15 cellular contexts compared by ENCODE assay signal in the genomic region with DNA sequence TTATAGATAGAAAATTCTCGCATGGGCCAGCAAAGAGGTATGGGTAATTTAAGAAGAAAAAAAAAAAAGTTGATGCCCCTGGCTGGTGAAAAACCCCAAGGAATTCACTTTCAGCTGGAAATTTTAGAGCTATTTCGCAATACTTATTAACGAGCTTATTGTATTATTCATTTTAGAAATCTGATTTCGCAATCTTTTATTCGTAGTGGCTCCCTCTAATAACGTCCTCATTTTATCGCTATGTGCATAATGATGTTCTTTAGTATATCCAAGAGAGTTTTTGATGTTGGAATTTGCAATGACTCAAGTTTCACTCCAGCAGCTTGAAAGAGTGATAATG. TPM values are rescaled to one million over a fixed set of nuclear protein-coding genes. Genes with fewer than 3 reads are reported as not detected.
A peak's percentile ranks its signal among the peaks of the same experiment; 100 is the strongest.
DNase-seq lines count a peak whose midpoint lies in the region; ATAC-seq and TF ChIP-seq lines count a peak whose summit lies in the region.
"Had no signal": no experiment of that assay in that cellular context is flagged by ENCODE, and none has a peak within 500 bp of the region (broad histone marks: within the 10 kb centered on the region; RNA-seq: fewer than 3 reads in every experiment).

No MANE protein-coding gene starts in this region.

- no peaks in the 10 kb centered on the region for H3K79me2 ChIP-seq in osteoblast (ENCODE audit: insufficient read depth, low read length)

- DNase-seq in CD4-positive, alpha-beta T cell: no peak
- no peak for DNase-seq in NB4 (ENCODE audit: low read depth)
- DNase-seq in osteoblast (ENCODE audit: insufficient read length, low spot score, missing footprints): no peak
- no peak for DNase-seq in NCI-H1105 (lab: John Stamatoyannopoulos, UW)
- DNase-seq: activated CD4-positive, alpha-beta T cell treated with anti-CD3 and anti-CD28 coated beads, Interleukin-2, amount 50 U/mL, for 1 hour; activated effector memory CD4-positive, alpha-beta T cell treated with anti-CD3 and anti-CD28 coated beads, Interleukin-2, amount 50 U/mL, for 16 hours; CD4-positive, CD25-positive, alpha-beta regulatory T cell; NCI-H1694 treated with DMSO at 0.1 percent for 48 hours; NK-92 treated with Interleukin-12 subunit alpha and Interleukin-12 subunit beta, amount 100 ng/mL, for 24 hours had no signal

- H3K9me3 ChIP-seq in CD4-positive, alpha-beta T cell (ENCODE audit: control insufficient read depth, low read length): no peaks in the 10 kb centered on the region
- no peaks in the 10 kb centered on the region for H3K9me3 ChIP-seq in osteoblast (ENCODE audit: low read depth, low read length)
- H3K9me3 ChIP-seq: neutrophil had no signal

- H3K27ac Mint-ChIP-seq in CD4-positive, alpha-beta T cell: no peak overlapping the region
- peak overlapping the region; percentile 99 for H3K27ac Mint-ChIP-seq in dendritic cell treated with granulocyte-macrophage colony-stimulating factor and Interleukin-4, amounts not matched to agents 40 ng/mL and 50 ng/mL, for 4 days

- POLR2A ChIA-PET in CD4-positive, alpha-beta T cell (lab: Charles Lee): interaction anchor here (1.0 to 2.3 kb wide), 4 partner anchors 15 to 681 kb away, joined by 3 to 10 read pairs (median 6); partner anchors contain the start of gene PJA2

- no peaks in the 10 kb centered on the region for H3K36me3 Mint-ChIP-seq in CD4-positive, alpha-beta T cell (ENCODE audit: low read depth)
- H3K36me3 Mint-ChIP-seq in dendritic cell treated with granulocyte-macrophage colony-stimulating factor and Interleukin-4, amounts not matched to agents 40 ng/mL and 50 ng/mL, for 4 days (ENCODE audit: low read depth): peaks cover 9% of the 10 kb centered on the region
- H3K36me3 Mint-ChIP-seq: CD4-positive, CD25-positive, alpha-beta regulatory T cell had no signal

- H3K27me3 ChIP-seq in CD4-positive, alpha-beta T cell (ENCODE audit: control insufficient read depth, insufficient read depth, low read length): peaks cover 22% of the 10 kb centered on the region
- no peaks in the 10 kb centered on the region for H3K27me3 ChIP-seq in osteoblast (ENCODE audit: insufficient read depth, low read length)
- H3K27me3 ChIP-seq: neutrophil had no signal

- intact Hi-C loops in CD4-positive, alpha-beta T cell (cut with DNase I, micrococcal nuclease): no loop called here
- intact Hi-C loops in dendritic cell treated with granulocyte-macrophage colony-stimulating factor and Interleukin-4, amounts not matched to agents 40 ng/mL and 50 ng/mL, for 4 days (cut with micrococcal nuclease): loop anchor here (5.0 to 10.0 kb wide), 2 partner anchors 47 to 344 kb away; partner anchors contain the start of gene FBXL17

- H3K36me3 ChIP-seq in osteoblast (ENCODE audit: insufficient read depth, low read length): no peaks in the 10 kb centered on the region
- H3K36me3 ChIP-seq: neutrophil had no signal

- H3K4me3 ChIP-seq in NB4 (ENCODE audit: low read depth, low read length): peak overlapping the region; percentile 74
- peak overlapping the region; percentile 87 for H3K4me3 ChIP-seq in osteoblast (ENCODE audit: insufficient read depth, low read length)

- H2AFZ ChIP-seq in osteoblast (ENCODE audit: low read length): peak overlapping the region; percentile 99

- peaks cover 7% of the 10 kb centered on the region for H3K4me1 ChIP-seq in osteoblast (ENCODE audit: insufficient read depth, low read length)

- TF ChIP-seq CTCF in CD4-positive, alpha-beta T cell (IDR thresholded peaks at IDR 0.05): no peak
- no peak for TF ChIP-seq CTCF in NB4 (IDR thresholded peaks at IDR 0.05; ENCODE audit: low read depth, low read length)
- TF ChIP-seq CTCF in osteoblast (IDR thresholded peaks at IDR 0.05; ENCODE audit: extremely low read depth, low read depth, low read length): no peak

- H4K20me1 ChIP-seq in osteoblast (ENCODE audit: insufficient read depth, low read length): no peaks in the 10 kb centered on the region

- H3K4me1 Mint-ChIP-seq in CD4-positive, alpha-beta T cell (ENCODE audit: low read depth): peaks cover 22% of the 10 kb centered on the region
- H3K4me1 Mint-ChIP-seq in dendritic cell treated with granulocyte-macrophage colony-stimulating factor and Interleukin-4, amounts not matched to agents 40 ng/mL and 50 ng/mL, for 4 days (ENCODE audit: low read depth): peaks cover 50% of the 10 kb centered on the region

- no peak for TF ChIP-seq POLR2A in NB4 (IDR thresholded peaks at IDR 0.05; ENCODE audit: extremely low read depth, insufficient read length)

- peak overlapping the region; percentile 61 for H3K4me3 Mint-ChIP-seq in CD4-positive, alpha-beta T cell
- H3K4me3 Mint-ChIP-seq in dendritic cell treated with granulocyte-macrophage colony-stimulating factor and Interleukin-4, amounts not matched to agents 40 ng/mL and 50 ng/mL, for 4 days: no peak overlapping the region

- CTCF ChIA-PET in CD4-positive, alpha-beta T cell (lab: Charles Lee): interaction anchor here (2.1 kb wide), 1 partner anchor 12 kb away, joined by 7 read pairs; no protein-coding TSS in a partner anchor

- H3K9me3 Mint-ChIP-seq in CD4-positive, alpha-beta T cell: no peaks in the 10 kb centered on the region
- H3K9me3 Mint-ChIP-seq in dendritic cell treated with granulocyte-macrophage colony-stimulating factor and Interleukin-4, amounts not matched to agents 40 ng/mL and 50 ng/mL, for 4 days: no peaks in the 10 kb centered on the region
- H3K9me3 Mint-ChIP-seq: T-helper 1 cell treated with Interleukin-12 subunit alpha and Interleukin-12 subunit beta and Interleukin-4 antibody, amounts not matched to agents 30 μg/mL and 1 μg/mL, for 36 hours had no signal

- no peak for ATAC-seq in CD4-positive, alpha-beta T cell (ENCODE audit: poor library complexity)
- ATAC-seq in GM18873 (IDR thresholded peaks at IDR 0.05; ENCODE audit: low FRiP score, unreplicated experiment) (no peak), HG02852 (IDR thresholded peaks at IDR 0.05; ENCODE audit: unreplicated experiment) (no peak), HG02588 (IDR thresholded peaks at IDR 0.05; ENCODE audit: unreplicated experiment) (no peak)

- no peak overlapping the region for H3K27ac ChIP-seq in CD4-positive, alpha-beta T cell (ENCODE audit: low read depth, low read length)
- H3K27ac ChIP-seq in osteoblast (ENCODE audit: low read depth, low read length): no peak overlapping the region

- H3K27me3 Mint-ChIP-seq in CD4-positive, alpha-beta T cell: peaks cover 47% of the 10 kb centered on the region
- no peaks in the 10 kb centered on the region for H3K27me3 Mint-ChIP-seq in dendritic cell treated with granulocyte-macrophage colony-stimulating factor and Interleukin-4, amounts not matched to agents 40 ng/mL and 50 ng/mL, for 4 days

- peak overlapping the region; percentile 87 for H3K4me2 ChIP-seq in osteoblast (ENCODE audit: insufficient read depth, low read length)

RNA-seq across cellular contexts. Expression of gene FER, which starts 18.4 kb away (rescaled TPM):
- 10 to 100 TPM; 14.2 to 15.9 TPM for total RNA-seq in CD4-positive, alpha-beta T cell
- total RNA-seq in osteoblast: 34.8 and 36.6 TPM in 2 replicates
